20 cellular contexts compared by ENCODE assay signal in genomic region chr16:56294014-56294413, GRCh38.
"Had no signal": no experiment of that assay in that cellular context is flagged by ENCODE, and none has a peak within 500 bp of the region (broad histone marks: within the 10 kb centered on the region; RNA-seq: fewer than 3 reads in every experiment).

No MANE protein-coding gene starts in this region.

- H3K27me3 ChIP-seq: breast epithelium, gastrocnemius medialis, left lung, upper lobe of right lung had no signal

- H3K4me1 ChIP-seq: breast epithelium, left lung, prostate gland had no signal

- H3K27ac Mint-ChIP-seq: activated B cell treated with CpG ODN at 0.5 μM for 24 hours; activated naive CD8-positive, alpha-beta T cell; activated T-cell treated with anti-CD3 and anti-CD28 coated beads, Interleukin-2, amount 50 U/mL, for 72 hours; memory B cell; natural killer cell treated with Interleukin-12 subunit alpha and Interleukin-12 subunit beta and Interleukin-15 and Interleukin-18, amount 100 ng/mL, for 72 hours; T-helper 1 cell treated with Interleukin-12 subunit alpha and Interleukin-12 subunit beta and Interleukin-4 antibody, amounts not matched to agents 30 μg/mL and 1 μg/mL, for 36 hours had no signal

- H3K36me3 ChIP-seq: breast epithelium, gastrocnemius medialis, left lung, prostate gland, upper lobe of right lung had no signal

- H3K27me3 Mint-ChIP-seq: natural killer cell treated with Interleukin-12 subunit alpha and Interleukin-12 subunit beta and Interleukin-15 and Interleukin-18, amount 100 ng/mL, for 72 hours had no signal

- H3K36me3 Mint-ChIP-seq: activated naive CD8-positive, alpha-beta T cell; memory B cell; natural killer cell treated with Interleukin-12 subunit alpha and Interleukin-12 subunit beta and Interleukin-15 and Interleukin-18, amount 100 ng/mL, for 72 hours had no signal

- ATAC-seq: activated T-cell treated with anti-CD3 and anti-CD28 coated beads, Interleukin-2, amount 50 U/mL, for 72 hours; gastrocnemius medialis; natural killer cell treated with Interleukin-12 subunit alpha and Interleukin-12 subunit beta and Interleukin-15 and Interleukin-18, amount 100 ng/mL, for 72 hours; sciatic nerve; upper lobe of right lung had no signal

- H3K4me3 Mint-ChIP-seq: activated B cell treated with CpG ODN at 0.5 μM for 24 hours; activated naive CD8-positive, alpha-beta T cell; activated T-cell treated with anti-CD3 and anti-CD28 coated beads, Interleukin-2, amount 50 U/mL, for 72 hours; memory B cell; natural killer cell treated with Interleukin-12 subunit alpha and Interleukin-12 subunit beta and Interleukin-15 and Interleukin-18, amount 100 ng/mL, for 72 hours; T-helper 1 cell treated with Interleukin-12 subunit alpha and Interleukin-12 subunit beta and Interleukin-4 antibody, amounts not matched to agents 30 μg/mL and 1 μg/mL, for 36 hours had no signal

- H3K9me3 Mint-ChIP-seq: activated B cell treated with CpG ODN at 0.5 μM for 24 hours; activated T-cell treated with anti-CD3 and anti-CD28 coated beads, Interleukin-2, amount 50 U/mL, for 72 hours; memory B cell; natural killer cell treated with Interleukin-12 subunit alpha and Interleukin-12 subunit beta and Interleukin-15 and Interleukin-18, amount 100 ng/mL, for 72 hours; T-helper 1 cell treated with Interleukin-12 subunit alpha and Interleukin-12 subunit beta and Interleukin-4 antibody, amounts not matched to agents 30 μg/mL and 1 μg/mL, for 36 hours had no signal

- DNase-seq: activated B cell treated with CpG ODN at 0.5 μM for 24 hours; activated CD4-positive, alpha-beta T cell treated with anti-CD3 and anti-CD28 coated beads for 48 hours; activated CD8-positive, alpha-beta memory T cell treated with anti-CD3 and anti-CD28 coated beads, Interleukin-2, amount 50 U/mL, for 48 hours; activated gamma-delta T cell; activated T-cell treated with anti-CD3 and anti-CD28 coated beads, Interleukin-2, amount 50 U/mL, for 72 hours; amniotic stem cell; erythroblast; gastrocnemius medialis; left lung; occipital lobe; SIG-M5; stimulated activated CD4-positive, alpha-beta T cell treated with anti-CD3 and anti-CD28 coated beads, Interleukin-1b, Interleukin-23, amount 100 ng/mL, for 48 hours; upper lobe of right lung had no signal

- H3K9me3 ChIP-seq: breast epithelium, gastrocnemius medialis, left lung, prostate gland, upper lobe of right lung had no signal

- H3K27ac ChIP-seq: breast epithelium, gastrocnemius medialis, left lung, prostate gland, upper lobe of right lung had no signal

- H3K4me3 ChIP-seq: breast epithelium, gastrocnemius medialis, left lung, prostate gland, upper lobe of right lung had no signal
